In the genomic region with DNA sequence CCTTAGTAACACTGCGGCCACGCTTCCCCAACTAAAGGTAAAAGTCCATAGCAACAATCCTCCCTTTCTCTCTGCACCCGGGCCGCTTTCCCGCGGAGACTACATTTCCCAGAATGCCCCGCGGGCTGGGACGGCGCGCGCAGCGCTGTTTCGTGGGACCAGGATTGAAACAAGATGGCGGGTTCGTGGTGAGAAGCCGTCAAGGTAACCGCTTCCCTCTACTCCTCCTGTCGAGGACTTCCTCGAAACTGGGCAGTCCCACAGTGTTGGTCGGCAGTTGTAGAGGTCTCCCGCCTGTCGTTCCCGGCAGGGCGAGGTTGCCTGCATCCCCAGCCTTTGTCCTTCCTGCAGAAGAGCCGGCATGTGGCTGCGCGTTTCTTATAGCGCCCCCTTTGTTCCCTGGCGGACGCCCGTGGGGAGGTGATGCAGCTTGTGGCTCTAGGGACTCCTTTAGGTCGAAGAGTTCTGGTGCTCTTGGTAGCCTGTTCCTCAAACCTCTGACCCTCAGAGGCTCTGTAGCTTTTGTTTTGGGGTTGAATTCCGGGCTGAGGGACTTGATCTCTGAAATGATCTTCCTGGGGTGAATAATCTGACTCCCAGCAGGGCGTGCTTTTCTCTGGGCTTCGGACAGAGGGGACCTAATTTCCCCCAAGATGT, we compare ENCODE assay signal across 1 cellular context.
A peak's percentile ranks its signal among the peaks of the same experiment; 100 is the strongest.
TF ChIP-seq lines count a peak whose summit lies in the region.

TSS of gene MRPL42 (plus strand) at position 164 of the 657 bp plus-strand sequence. CDS start 1,772 bp downstream, outside the sequence.

TF ChIP-seq in GM12878, 131 proteins besides CTCF, POLR2A, EP300 and RAD21 (continued from another document and continues in another):
- no peak for TF ChIP-seq IRF5 (IDR thresholded peaks at IDR 0.05; ENCODE audit: borderline replicate concordance)
- peak; percentile 75; the same call in 1 of the 2 replicates for TF ChIP-seq ASH2L (IDR thresholded peaks at IDR 0.05; ENCODE audit: borderline replicate concordance, low read depth)
- TF ChIP-seq MLLT1 (IDR thresholded peaks at IDR 0.05) = 0 out of 2 replicates have a peak, but pooled peaks have one; percentile 90
- no peak for TF ChIP-seq HDAC2 (IDR thresholded peaks at IDR 0.05)
- TF ChIP-seq SUZ12 (IDR thresholded peaks at IDR 0.05; ENCODE audit: unreplicated experiment) = no peak
- TF ChIP-seq CHD2 (IDR thresholded peaks at IDR 0.05; ENCODE audit: borderline replicate concordance, low read depth, low read length) = 0 out of 2 replicates have a peak, but pooled peaks have one; percentile 13
- TF ChIP-seq EZH2 (IDR thresholded peaks at IDR 0.05; ENCODE audit: borderline replicate concordance, control insufficient read depth, low read depth, low read length) = no peak
- TF ChIP-seq, protein P1, sequence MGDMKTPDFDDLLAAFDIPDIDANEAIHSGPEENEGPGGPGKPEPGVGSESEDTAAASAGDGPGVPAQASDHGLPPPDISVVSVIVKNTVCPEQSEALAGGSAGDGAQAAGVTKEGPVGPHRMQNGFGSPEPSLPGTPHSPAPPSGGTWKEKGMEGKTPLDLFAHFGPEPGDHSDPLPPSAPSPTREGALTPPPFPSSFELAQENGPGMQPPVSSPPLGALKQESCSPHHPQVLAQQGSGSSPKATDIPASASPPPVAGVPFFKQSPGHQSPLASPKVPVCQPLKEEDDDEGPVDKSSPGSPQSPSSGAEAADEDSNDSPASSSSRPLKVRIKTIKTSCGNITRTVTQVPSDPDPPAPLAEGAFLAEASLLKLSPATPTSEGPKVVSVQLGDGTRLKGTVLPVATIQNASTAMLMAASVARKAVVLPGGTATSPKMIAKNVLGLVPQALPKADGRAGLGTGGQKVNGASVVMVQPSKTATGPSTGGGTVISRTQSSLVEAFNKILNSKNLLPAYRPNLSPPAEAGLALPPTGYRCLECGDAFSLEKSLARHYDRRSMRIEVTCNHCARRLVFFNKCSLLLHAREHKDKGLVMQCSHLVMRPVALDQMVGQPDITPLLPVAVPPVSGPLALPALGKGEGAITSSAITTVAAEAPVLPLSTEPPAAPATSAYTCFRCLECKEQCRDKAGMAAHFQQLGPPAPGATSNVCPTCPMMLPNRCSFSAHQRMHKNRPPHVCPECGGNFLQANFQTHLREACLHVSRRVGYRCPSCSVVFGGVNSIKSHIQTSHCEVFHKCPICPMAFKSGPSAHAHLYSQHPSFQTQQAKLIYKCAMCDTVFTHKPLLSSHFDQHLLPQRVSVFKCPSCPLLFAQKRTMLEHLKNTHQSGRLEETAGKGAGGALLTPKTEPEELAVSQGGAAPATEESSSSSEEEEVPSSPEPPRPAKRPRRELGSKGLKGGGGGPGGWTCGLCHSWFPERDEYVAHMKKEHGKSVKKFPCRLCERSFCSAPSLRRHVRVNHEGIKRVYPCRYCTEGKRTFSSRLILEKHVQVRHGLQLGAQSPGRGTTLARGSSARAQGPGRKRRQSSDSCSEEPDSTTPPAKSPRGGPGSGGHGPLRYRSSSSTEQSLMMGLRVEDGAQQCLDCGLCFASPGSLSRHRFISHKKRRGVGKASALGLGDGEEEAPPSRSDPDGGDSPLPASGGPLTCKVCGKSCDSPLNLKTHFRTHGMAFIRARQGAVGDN (IDR thresholded peaks at IDR 0.05) = peak; percentile 62; the same call in 1 of the 2 replicates
- no peak for TF ChIP-seq STAT3 (IDR thresholded peaks at IDR 0.05; ENCODE audit: low read depth, low read length)
- TF ChIP-seq ZNF384 (IDR thresholded peaks at IDR 0.05; ENCODE audit: borderline replicate concordance, low read depth, low read length) = no peak
- 0 out of 2 replicates have a peak, but pooled peaks have one; percentile 36 for TF ChIP-seq ATF7 (IDR thresholded peaks at IDR 0.05; ENCODE audit: low read depth)
- TF ChIP-seq PAX5 (IDR thresholded peaks at IDR 0.05; ENCODE audit: borderline replicate concordance, low read depth, low read length) = no peak
- peak; percentile 98 for TF ChIP-seq YY1 (IDR thresholded peaks at IDR 0.05; ENCODE audit: low read depth, low read length)
- TF ChIP-seq, protein P2, sequence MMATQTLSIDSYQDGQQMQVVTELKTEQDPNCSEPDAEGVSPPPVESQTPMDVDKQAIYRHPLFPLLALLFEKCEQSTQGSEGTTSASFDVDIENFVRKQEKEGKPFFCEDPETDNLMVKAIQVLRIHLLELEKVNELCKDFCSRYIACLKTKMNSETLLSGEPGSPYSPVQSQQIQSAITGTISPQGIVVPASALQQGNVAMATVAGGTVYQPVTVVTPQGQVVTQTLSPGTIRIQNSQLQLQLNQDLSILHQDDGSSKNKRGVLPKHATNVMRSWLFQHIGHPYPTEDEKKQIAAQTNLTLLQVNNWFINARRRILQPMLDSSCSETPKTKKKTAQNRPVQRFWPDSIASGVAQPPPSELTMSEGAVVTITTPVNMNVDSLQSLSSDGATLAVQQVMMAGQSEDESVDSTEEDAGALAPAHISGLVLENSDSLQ (IDR thresholded peaks at IDR 0.05) = no peak
- peak; percentile 63 for TF ChIP-seq MEF2B (IDR thresholded peaks at IDR 0.05; ENCODE audit: partially characterized antibody, poor library complexity, severe bottlenecking)
- TF ChIP-seq RELA (IDR thresholded peaks at IDR 0.05; ENCODE audit: borderline replicate concordance, partially characterized antibody) = no peak
- TF ChIP-seq CBX5 (IDR thresholded peaks at IDR 0.05; ENCODE audit: low read depth) = no peak
- TF ChIP-seq KDM1A (IDR thresholded peaks at IDR 0.05; ENCODE audit: borderline replicate concordance) = no peak
- TF ChIP-seq, protein P3, sequence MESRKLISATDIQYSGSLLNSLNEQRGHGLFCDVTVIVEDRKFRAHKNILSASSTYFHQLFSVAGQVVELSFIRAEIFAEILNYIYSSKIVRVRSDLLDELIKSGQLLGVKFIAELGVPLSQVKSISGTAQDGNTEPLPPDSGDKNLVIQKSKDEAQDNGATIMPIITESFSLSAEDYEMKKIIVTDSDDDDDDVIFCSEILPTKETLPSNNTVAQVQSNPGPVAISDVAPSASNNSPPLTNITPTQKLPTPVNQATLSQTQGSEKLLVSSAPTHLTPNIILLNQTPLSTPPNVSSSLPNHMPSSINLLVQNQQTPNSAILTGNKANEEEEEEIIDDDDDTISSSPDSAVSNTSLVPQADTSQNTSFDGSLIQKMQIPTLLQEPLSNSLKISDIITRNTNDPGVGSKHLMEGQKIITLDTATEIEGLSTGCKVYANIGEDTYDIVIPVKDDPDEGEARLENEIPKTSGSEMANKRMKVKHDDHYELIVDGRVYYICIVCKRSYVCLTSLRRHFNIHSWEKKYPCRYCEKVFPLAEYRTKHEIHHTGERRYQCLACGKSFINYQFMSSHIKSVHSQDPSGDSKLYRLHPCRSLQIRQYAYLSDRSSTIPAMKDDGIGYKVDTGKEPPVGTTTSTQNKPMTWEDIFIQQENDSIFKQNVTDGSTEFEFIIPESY (IDR thresholded peaks at IDR 0.05) = no peak
- peak; percentile 88 for TF ChIP-seq TAF1 (IDR thresholded peaks at IDR 0.05; ENCODE audit: borderline replicate concordance, low read depth, low read length)
- TF ChIP-seq KAT2A (conservative IDR thresholded peaks at IDR 0.05; ENCODE audit: control insufficient read depth, low read depth, low read length) = no peak
- TF ChIP-seq SMC3 (IDR thresholded peaks at IDR 0.05; ENCODE audit: borderline replicate concordance, low read length) = peak; percentile 5; the same call in 1 of the 2 replicates
- TF ChIP-seq, protein P4, sequence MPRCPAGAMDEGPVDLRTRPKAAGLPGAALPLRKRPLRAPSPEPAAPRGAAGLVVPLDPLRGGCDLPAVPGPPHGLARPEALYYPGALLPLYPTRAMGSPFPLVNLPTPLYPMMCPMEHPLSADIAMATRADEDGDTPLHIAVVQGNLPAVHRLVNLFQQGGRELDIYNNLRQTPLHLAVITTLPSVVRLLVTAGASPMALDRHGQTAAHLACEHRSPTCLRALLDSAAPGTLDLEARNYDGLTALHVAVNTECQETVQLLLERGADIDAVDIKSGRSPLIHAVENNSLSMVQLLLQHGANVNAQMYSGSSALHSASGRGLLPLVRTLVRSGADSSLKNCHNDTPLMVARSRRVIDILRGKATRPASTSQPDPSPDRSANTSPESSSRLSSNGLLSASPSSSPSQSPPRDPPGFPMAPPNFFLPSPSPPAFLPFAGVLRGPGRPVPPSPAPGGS (IDR thresholded peaks at IDR 0.05; ENCODE audit: borderline replicate concordance, insufficient read depth, low read depth, low read length, poor library complexity, severe bottlenecking) = no peak
- TF ChIP-seq MYC (IDR thresholded peaks at IDR 0.05; ENCODE audit: insufficient read depth, insufficient read length, insufficient replicate concordance, low read length, severe bottlenecking) = peak; percentile 96
- no peak for TF ChIP-seq TCF3 (IDR thresholded peaks at IDR 0.05; ENCODE audit: borderline replicate concordance, insufficient read depth, low read depth, low read length)
- no peak; the same call in 1 of the 2 replicates for TF ChIP-seq FOXM1 (IDR thresholded peaks at IDR 0.05; ENCODE audit: low read depth, low read length)
- TF ChIP-seq REST (IDR thresholded peaks at IDR 0.05; ENCODE audit: low read depth, low read length) = no peak
- no peak for TF ChIP-seq RAD51 (IDR thresholded peaks at IDR 0.05)
- TF ChIP-seq TARDBP (IDR thresholded peaks at IDR 0.05; ENCODE audit: borderline replicate concordance) = peak; percentile 56; the same call in 1 of the 2 replicates
- TF ChIP-seq CUX1 (IDR thresholded peaks at IDR 0.05; ENCODE audit: insufficient replicate concordance, low read depth, low read length) = no peak
